Comparison of ENCODE assay signal across 2 cellular contexts in genomic region chr16:83968483-83968865, GRCh38.
TF ChIP-seq lines count a peak whose summit lies in the region.

No MANE protein-coding gene starts in this region.

TF ChIP-seq in GM23338, 12 proteins besides CTCF, POLR2A, EP300 and RAD21:
- TF ChIP-seq ZNF462 (CRISPR knock-in tag; IDR thresholded peaks at IDR 0.05) (no peak), ETS1 (IDR thresholded peaks at IDR 0.05) (no peak), POLR2AphosphoS5 (IDR thresholded peaks at IDR 0.05; ENCODE audit: low read depth) (no peak)

TF ChIP-seq in neural cell, 6 proteins besides CTCF, POLR2A, EP300 and RAD21 (continued from another document):
- TF ChIP-seq REST (IDR thresholded peaks at IDR 0.05; ENCODE audit: borderline replicate concordance) = no peak
